Comparison of ENCODE assay signal across 8 cellular contexts in the genomic region with DNA sequence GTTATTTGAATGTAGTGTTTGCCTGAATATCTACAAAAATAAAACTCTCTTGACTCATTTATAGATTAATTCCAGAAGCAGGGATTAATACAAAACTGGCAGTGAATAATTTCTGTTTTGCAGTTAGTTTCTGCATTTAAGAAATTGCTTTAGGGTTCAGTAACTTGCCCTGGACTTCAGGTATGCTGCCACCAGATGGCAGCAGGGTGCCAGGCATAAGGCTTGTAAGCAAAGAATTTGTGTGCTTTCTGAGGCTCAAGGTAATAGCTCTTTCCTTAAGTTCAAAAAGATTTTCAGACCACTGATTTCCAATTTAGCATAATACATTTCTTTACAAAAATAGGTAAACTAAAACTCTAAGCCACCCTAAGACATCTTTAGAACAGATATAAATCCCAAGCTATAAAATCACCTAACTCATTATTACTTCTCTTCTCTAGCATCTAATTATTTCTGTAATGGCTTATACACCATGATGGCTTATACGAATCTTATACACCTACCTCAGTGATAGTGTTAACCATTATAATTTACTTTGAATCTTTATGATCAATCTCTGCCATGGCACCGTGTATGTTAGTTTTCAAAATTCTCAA.
DNase-seq lines count a peak whose midpoint lies in the region; ATAC-seq and TF ChIP-seq lines count a peak whose summit lies in the region.

No MANE protein-coding gene starts in this region.

- H3K4me3 ChIP-seq in foreskin fibroblast (ENCODE audit: low read depth in 1 of 2, low read length in 2 of 2) (no peak overlapping the region), osteoblast (ENCODE audit: insufficient read depth, low read length) (no peak overlapping the region)

- H3K36me3 ChIP-seq in osteoblast (ENCODE audit: insufficient read depth, low read length) = no peaks in the 10 kb centered on the region

- in situ Hi-C loops in ACHN (cut with HindIII; ENCODE audit: low pct_ligation_motif_present, low pct_unique_long_range_greater_than_20kb, low sequenced_read_pairs) = no loop called here

- DNase-seq in ACHN (peak; percentile 77), NCI-H82 treated with DMSO at 0.1 percent for 48 hours (lab: John Stamatoyannopoulos, UW; ENCODE audit: unreplicated experiment) (peak; percentile 44), activated T-cell treated with anti-CD3 and anti-CD28 coated beads for 24 hours (ENCODE audit: low read depth) (peak; percentile 26), foreskin fibroblast (peak; percentile 2 to 44), osteoblast (ENCODE audit: insufficient read length, low spot score, missing footprints) (no peak)

- no peaks in the 10 kb centered on the region for H4K20me1 ChIP-seq in osteoblast (ENCODE audit: insufficient read depth, low read length)

- ATAC-seq in GM18498 (IDR thresholded peaks at IDR 0.05; ENCODE audit: unreplicated experiment) (peak; percentile 80), HG03469 (IDR thresholded peaks at IDR 0.05; ENCODE audit: unreplicated experiment) (peak; percentile 51), GM18909 (IDR thresholded peaks at IDR 0.05; ENCODE audit: poor library complexity, unreplicated experiment) (no peak)

- no peaks in the 10 kb centered on the region for H3K4me1 ChIP-seq in osteoblast (ENCODE audit: insufficient read depth, low read length)

- no peaks in the 10 kb centered on the region for H3K79me2 ChIP-seq in osteoblast (ENCODE audit: insufficient read depth, low read length)

- H3K27ac ChIP-seq in osteoblast (ENCODE audit: low read depth, low read length) = no peak overlapping the region

- H3K4me2 ChIP-seq in osteoblast (ENCODE audit: insufficient read depth, low read length) = no peak overlapping the region

- H3K9me3 ChIP-seq in osteoblast (ENCODE audit: low read depth, low read length) = no peaks in the 10 kb centered on the region

- no peak overlapping the region for H2AFZ ChIP-seq in osteoblast (ENCODE audit: low read length)

- TF ChIP-seq CTCF in foreskin fibroblast (IDR thresholded peaks at IDR 0.05; ENCODE audit: low read depth, low read length) = peak; percentile 90
- peak; percentile 91 for TF ChIP-seq CTCF in osteoblast (IDR thresholded peaks at IDR 0.05; ENCODE audit: extremely low read depth, low read depth, low read length)

- no peaks in the 10 kb centered on the region for H3K27me3 ChIP-seq in osteoblast (ENCODE audit: insufficient read depth, low read length)
